17 cellular contexts compared by ENCODE assay signal in the genomic region with DNA sequence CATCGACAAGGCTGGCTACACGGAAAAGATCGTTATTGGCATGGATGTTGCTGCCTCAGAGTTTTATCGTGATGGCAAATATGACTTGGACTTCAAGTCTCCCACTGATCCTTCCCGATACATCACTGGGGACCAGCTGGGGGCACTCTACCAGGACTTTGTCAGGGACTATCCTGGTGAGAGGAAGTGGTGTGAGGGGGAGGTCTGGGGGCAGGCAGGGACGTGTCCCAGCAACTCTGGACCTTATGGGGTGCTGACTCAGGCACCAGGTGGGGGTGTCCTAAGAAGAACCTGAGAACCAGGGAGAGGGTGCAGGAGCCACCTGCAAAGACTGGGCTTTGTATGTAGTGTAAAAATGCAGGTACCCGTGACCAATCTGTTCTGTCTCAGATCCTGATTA. TPM values are rescaled to one million over a fixed set of nuclear protein-coding genes. Genes with fewer than 3 reads are reported as not detected.
DNase-seq lines count a peak whose midpoint lies in the region; TF ChIP-seq lines count a peak whose summit lies in the region.
"Had no signal": no experiment of that assay in that cellular context is flagged by ENCODE, and none has a peak within 500 bp of the region (broad histone marks: within the 10 kb centered on the region; RNA-seq: fewer than 3 reads in every experiment).

No MANE protein-coding gene starts in this region.

- H3K4me2 ChIP-seq in OCI-LY3 (ENCODE audit: low read length) (no peak overlapping the region), hepatocyte (no peak overlapping the region)

- no peak overlapping the region for H2AFZ ChIP-seq in OCI-LY3 (ENCODE audit: low read depth, low read length)
- H2AFZ ChIP-seq in hepatocyte, result no peak overlapping the region

- H3K79me2 ChIP-seq in OCI-LY3 (ENCODE audit: low read length) (peaks cover 11% of the 10 kb centered on the region), hepatocyte (no peaks in the 10 kb centered on the region)

- no peaks in the 10 kb centered on the region for H3K27me3 Mint-ChIP-seq in activated T-cell treated with anti-CD3 and anti-CD28 coated beads, Interleukin-2, amount 50 U/mL, for 24 hours
- no peaks in the 10 kb centered on the region for H3K27me3 Mint-ChIP-seq in brain

- TF ChIP-seq CTCF in OCI-LY3 (IDR thresholded peaks at IDR 0.05; ENCODE audit: low read depth, low read length), result peak; percentile 8; the same call in 1 of the 2 replicates
- no peak for TF ChIP-seq CTCF in brain (conservative IDR thresholded peaks at IDR 0.05)
- no peak for TF ChIP-seq CTCF in hepatocyte (IDR thresholded peaks at IDR 0.05; ENCODE audit: poor library complexity)

- H3K9me3 ChIP-seq in OCI-LY3 (ENCODE audit: insufficient read depth, low read length) (no peaks in the 10 kb centered on the region), hepatocyte (ENCODE audit: low read depth) (no peaks in the 10 kb centered on the region)
- H3K9me3 ChIP-seq: uterus had no signal

- H3K4me3 ChIP-seq in OCI-LY3 (ENCODE audit: low read length), result no peak overlapping the region
- no peak overlapping the region for H3K4me3 ChIP-seq in hepatocyte
- H3K4me3 ChIP-seq: uterus had no signal

- WGBS in hepatocyte (ENCODE audit: low lambda C conversion rate, missing lambda C conversion rate), result 78% methylated on average over 7 of the region's 7 CpGs

- no peak overlapping the region for H3K27ac ChIP-seq in OCI-LY3 (ENCODE audit: low read length)
- no peak overlapping the region for H3K27ac ChIP-seq in hepatocyte
- H3K27ac ChIP-seq: uterus had no signal

- H3K9ac ChIP-seq in OCI-LY3 (ENCODE audit: low read length), result no peak overlapping the region

- H3K9me3 Mint-ChIP-seq in activated T-cell treated with anti-CD3 and anti-CD28 coated beads, Interleukin-2, amount 50 U/mL, for 24 hours, result no peaks in the 10 kb centered on the region
- no peaks in the 10 kb centered on the region for H3K9me3 Mint-ChIP-seq in brain
- H3K9me3 Mint-ChIP-seq: activated T-cell treated with anti-CD3 and anti-CD28 coated beads, Interleukin-2, amount 50 U/mL, for 4 hours had no signal

- H3K4me1 ChIP-seq in OCI-LY3 (ENCODE audit: low read length) (peaks cover 26% of the 10 kb centered on the region), hepatocyte (ENCODE audit: insufficient read depth) (peaks cover 7% of the 10 kb centered on the region)

- H3K27me3 ChIP-seq in OCI-LY3 (ENCODE audit: low read depth, low read length) (no peaks in the 10 kb centered on the region), hepatocyte (peaks cover 4% of the 10 kb centered on the region)
- H3K27me3 ChIP-seq: uterus had no signal

- peaks cover 81% of the 10 kb centered on the region for H3K36me3 Mint-ChIP-seq in activated T-cell treated with anti-CD3 and anti-CD28 coated beads, Interleukin-2, amount 50 U/mL, for 24 hours (ENCODE audit: low read depth)
- peaks cover 66% of the 10 kb centered on the region for H3K36me3 Mint-ChIP-seq in brain

- H3K4me3 Mint-ChIP-seq in activated T-cell treated with anti-CD3 and anti-CD28 coated beads, Interleukin-2, amount 50 U/mL, for 24 hours, result no peak overlapping the region
- peak overlapping the region in 4 of 5 experiments; percentile 41 to 74 (median 52) for H3K4me3 Mint-ChIP-seq in brain
- H3K4me3 Mint-ChIP-seq: activated T-cell treated with anti-CD3 and anti-CD28 coated beads, Interleukin-2, amount 50 U/mL, for 4 hours had no signal

- peak overlapping the region; percentile 62 for H3K27ac Mint-ChIP-seq in activated T-cell treated with anti-CD3 and anti-CD28 coated beads, Interleukin-2, amount 50 U/mL, for 24 hours
- H3K27ac Mint-ChIP-seq in brain, result peak overlapping the region; percentile 48 to 92 (median 84)

- H4K20me1 ChIP-seq in OCI-LY3 (ENCODE audit: insufficient read depth, low read length) (0 out of 2 replicates have a peak, but pooled peaks cover 11% of the 10 kb centered on the region), hepatocyte (ENCODE audit: insufficient read depth, poor library complexity, severe bottlenecking) (no peaks in the 10 kb centered on the region)

- no peak for DNase-seq in activated T-cell treated with anti-CD3 and anti-CD28 coated beads, Interleukin-2, amount 50 U/mL, for 24 hours
- no peak for DNase-seq in activated T-cell treated with anti-CD3 and anti-CD28 coated beads, Interleukin-2, amount 50 U/mL, for 48 hours
- DNase-seq in posterior vena cava (ENCODE audit: low spot score) (peak; percentile 26), hepatocyte (ENCODE audit: low spot score) (no peak), GM19238 (ENCODE audit: insufficient read length, low spot score) (no peak), DMS 273 treated with DMSO at 0.1 percent for 48 hours (lab: John Stamatoyannopoulos, UW) (no peak)
- DNase-seq: activated CD4-positive, CD25-positive, alpha-beta regulatory T cell; activated T-cell treated with anti-CD3 and anti-CD28 coated beads, Interleukin-2, amount 50 U/mL, for 4 hours; foreskin fibroblast; KG1; NCI-H146; NCI-H510A; stimulated activated naive CD4-positive, alpha-beta T cell; uterus had no signal

- H3K9me2 ChIP-seq in hepatocyte (replicated peaks; ENCODE audit: insufficient read depth), result no peaks in the 10 kb centered on the region

- H3K4me1 Mint-ChIP-seq in activated T-cell treated with anti-CD3 and anti-CD28 coated beads, Interleukin-2, amount 50 U/mL, for 24 hours (ENCODE audit: low read depth), result peaks cover 41% of the 10 kb centered on the region
- H3K4me1 Mint-ChIP-seq in brain, result peaks cover 73% of the 10 kb centered on the region

- peaks cover 52% of the 10 kb centered on the region for H3K36me3 ChIP-seq in OCI-LY3 (replicated peaks; ENCODE audit: low read depth, low read length)
- no peaks in the 10 kb centered on the region for H3K36me3 ChIP-seq in hepatocyte (replicated peaks; ENCODE audit: insufficient read depth, low read depth)
- H3K36me3 ChIP-seq: uterus had no signal

- intact Hi-C loops in posterior vena cava (cut with DNase I), result no loop called here

RNA-seq across cellular contexts. Expression of a gene that starts 5.2 kb away (rescaled TPM):
- 553 TPM for polyA plus RNA-seq in brain (ENCODE audit: insufficient read depth, low read depth, low replicate concordance)
- total RNA-seq in posterior vena cava, result 10 to 100 TPM; 45.6 to 57.1 TPM
- 11.1 and 11.8 TPM in 2 replicates for total RNA-seq in hepatocyte
- 14.2 and 18.8 TPM in 2 replicates for polyA plus RNA-seq in hepatocyte

RNA-seq across cellular contexts. Expression of a gene that starts 8.2 kb away (rescaled TPM):
- polyA plus RNA-seq in brain (ENCODE audit: insufficient read depth, low read depth, low replicate concordance) (221 TPM), hepatocyte (32.7 and 43.7 TPM in 2 replicates)
- total RNA-seq in posterior vena cava (100 to 1,000 TPM in 1 of 2 donors, 10 to 100 TPM in 1; 97.0 to 106 TPM), hepatocyte (11.1 and 15.8 TPM in 2 replicates)

RNA-seq across cellular contexts. Expression of a gene that starts 15.0 kb away (rescaled TPM):
- polyA plus RNA-seq in brain (ENCODE audit: insufficient read depth, low read depth, low replicate concordance) (19.3 TPM), hepatocyte (9.9 and 12.9 TPM in 2 replicates)
- total RNA-seq in posterior vena cava (1 to 10 TPM; 5.3 to 6.7 TPM), hepatocyte (8.2 and 9.3 TPM in 2 replicates)

RNA-seq across cellular contexts. Expression of a gene that starts 24.0 kb away (rescaled TPM):
- not detected for polyA plus RNA-seq in brain (ENCODE audit: insufficient read depth, low read depth, low replicate concordance)
- total RNA-seq in posterior vena cava, result not detected
- total RNA-seq in hepatocyte, result not detected in 2 replicates
- polyA plus RNA-seq in hepatocyte, result not detected in 2 replicates
- total RNA-seq: activated T-cell treated with anti-CD3 and anti-CD28 coated beads, Interleukin-2, amount 50 U/mL, for 4 hours; omental fat pad; uterus had no signal

RNA-seq across cellular contexts. Expression of a gene that starts 24.2 kb away (rescaled TPM):
- 619 TPM for polyA plus RNA-seq in brain (ENCODE audit: insufficient read depth, low read depth, low replicate concordance)
- total RNA-seq in posterior vena cava, result 100 to 1,000 TPM; 189 to 206 TPM
- 219 and 289 TPM in 2 replicates for total RNA-seq in hepatocyte
- 217 and 219 TPM in 2 replicates for polyA plus RNA-seq in hepatocyte
